In genomic region chr14:103943673-103944072, GRCh38 we compare ENCODE assay signal across 28 cellular contexts. TPM values are rescaled to one million over a fixed set of nuclear protein-coding genes. Genes with fewer than 3 reads are reported as not detected.
DNase-seq lines count a peak whose midpoint lies in the region.
"Had no signal": no experiment of that assay in that cellular context is flagged by ENCODE, and none has a peak within 500 bp of the region (broad histone marks: within the 10 kb centered on the region; RNA-seq: fewer than 3 reads in every experiment).

No MANE protein-coding gene starts in this region.

- 28% methylated on average over 4 of the region's 5 CpGs for WGBS in mesenchymal stem cell

- H2BK15ac ChIP-seq in mesenchymal stem cell (ENCODE audit: low read depth, poor library complexity, severe bottlenecking) = no peak overlapping the region

- no peak overlapping the region for H3K18ac ChIP-seq in mesenchymal stem cell (ENCODE audit: low read depth in 1 of 2, low read length in 2 of 2)

- H3K9me3 ChIP-seq in adipocyte (ENCODE audit: control insufficient read depth, low read length) (peaks cover 11% of the 10 kb centered on the region), mesenchymal stem cell (ENCODE audit: control insufficient read depth, low read length) (peaks cover 5% of the 10 kb centered on the region)
- H3K9me3 ChIP-seq: Caco-2 had no signal

- H4K91ac ChIP-seq in mesenchymal stem cell (ENCODE audit: low read length) = no peak overlapping the region

- no peak overlapping the region for H2BK12ac ChIP-seq in mesenchymal stem cell (ENCODE audit: low read length in 2 of 2)

- no peak overlapping the region for H2AK5ac ChIP-seq in mesenchymal stem cell (ENCODE audit: low read length, severe bottlenecking)

- H3K27me3 ChIP-seq in adipocyte (replicated peaks; ENCODE audit: control insufficient read depth, insufficient read depth, low read length) (peaks cover 36% of the 10 kb centered on the region), mesenchymal stem cell (ENCODE audit: control insufficient read depth in 1 of 2, insufficient read depth in 1 of 2, low read length in 2 of 2) (peaks cover 4 to 42% of the 10 kb centered on the region in 2 experiments)

- no peak overlapping the region for H2BK120ac ChIP-seq in mesenchymal stem cell (ENCODE audit: low read depth, low read length)

- no peak overlapping the region for H2BK5ac ChIP-seq in mesenchymal stem cell (ENCODE audit: low read depth, low read length, poor library complexity, severe bottlenecking)

- peak; percentile 85 for DNase-seq in DMS79 treated with DMSO at 0.1 percent for 48 hours (lab: John Stamatoyannopoulos, UW)
- DNase-seq in NCI-H187 treated with DMSO at 0.1 percent for 48 hours (lab: John Stamatoyannopoulos, UW) = peak; percentile 58
- DNase-seq in adipocyte (ENCODE audit: low read depth) = peak; percentile 69
- peak; percentile 59 for DNase-seq in mesenchymal stem cell
- no peak for DNase-seq in foreskin melanocyte
- no peak for DNase-seq in NCI-H446 treated with DMSO at 0.1 percent for 48 hours (lab: John Stamatoyannopoulos, UW)
- no peak for DNase-seq in central memory CD4-positive, alpha-beta T cell
- DNase-seq: activated CD4-positive, alpha-beta T cell treated with anti-CD3 and anti-CD28 coated beads for 48 hours; activated CD8-positive, alpha-beta memory T cell treated with anti-CD3 and anti-CD28 coated beads for 24 hours; activated gamma-delta T cell treated with Interleukin-2 at 50 U/mL for 16 hours; activated T-cell treated with anti-CD3 and anti-CD28 coated beads, Interleukin-2, amount 50 U/mL, for 1 hour; Caco-2; foreskin keratinocyte; HFFc6; left cardiac atrium; MV-4-11; NCI-H146; NCI-H748 treated with DMSO at 0.1 percent for 48 hours; posterior cingulate gyrus; RPMI8226; stimulated activated CD4-positive, alpha-beta T cell treated with anti-CD3 and anti-CD28 coated beads, Interleukin-12 subunit alpha, Interleukin-12 subunit beta, amount 100 ng/mL, for 4 hours; stimulated activated CD4-positive, alpha-beta T cell treated with anti-CD3 and anti-CD28 coated beads, Interleukin-4, amount 100 ng/mL, for 1 hour; T-helper 17 cell had no signal

- no peak overlapping the region for H3K23ac ChIP-seq in mesenchymal stem cell (ENCODE audit: low read length in 2 of 2)

- H3K9ac ChIP-seq in adipocyte (ENCODE audit: low read length) (no peak overlapping the region), mesenchymal stem cell (ENCODE audit: low read length) (no peak overlapping the region)

- no peak overlapping the region for H2AFZ ChIP-seq in mesenchymal stem cell (ENCODE audit: low read depth, low read length)

- H4K8ac ChIP-seq in mesenchymal stem cell (ENCODE audit: low read length) = no peak overlapping the region

- no peak overlapping the region for H3K27ac ChIP-seq in mesenchymal stem cell (ENCODE audit: low read length, poor library complexity, severe bottlenecking)
- H3K27ac ChIP-seq: C4-2B, foreskin keratinocyte, SK-N-MC, VCaP had no signal

- no peak overlapping the region for H3K4ac ChIP-seq in mesenchymal stem cell (ENCODE audit: low read depth in 1 of 2, low read length in 2 of 2)

- no peak overlapping the region for H3K4me3 ChIP-seq in adipocyte (ENCODE audit: low read length)
- H3K4me3 ChIP-seq in mesenchymal stem cell (ENCODE audit: insufficient read depth in 1 of 2, low read depth in 1 of 2, low read length in 2 of 2) = no peak overlapping the region
- H3K4me3 ChIP-seq: SK-N-MC had no signal

- H3K4me1 ChIP-seq in adipocyte (ENCODE audit: control insufficient read depth, insufficient read depth, low read length) = no peaks in the 10 kb centered on the region
- H3K4me1 ChIP-seq in mesenchymal stem cell (ENCODE audit: control insufficient read depth, insufficient read depth, low read depth, low read length) = no peaks in the 10 kb centered on the region
- H3K4me1 ChIP-seq: Caco-2, foreskin keratinocyte had no signal

- H3K14ac ChIP-seq in mesenchymal stem cell (ENCODE audit: low read length in 2 of 2) = no peak overlapping the region

- H3K36me3 ChIP-seq in adipocyte (ENCODE audit: control insufficient read depth, insufficient read depth, low read length, severe bottlenecking) (no peaks in the 10 kb centered on the region), mesenchymal stem cell (ENCODE audit: control insufficient read depth in 1 of 2, insufficient read depth in 2 of 2, low read depth in 1 of 2, low read length in 2 of 2) (no peaks in the 10 kb centered on the region)

- no peaks in the 10 kb centered on the region for H3K79me1 ChIP-seq in mesenchymal stem cell (replicated peaks; ENCODE audit: low read length, poor library complexity, severe bottlenecking)

- no peak overlapping the region for H3K4me2 ChIP-seq in mesenchymal stem cell (ENCODE audit: low read length, poor library complexity, severe bottlenecking)

RNA-seq across cellular contexts. Expression of gene RD3L, which starts 1.3 kb away (rescaled TPM):
- polyA plus RNA-seq in mesenchymal stem cell (2013, experiment 1 of 2) = not detected
- polyA plus RNA-seq in mesenchymal stem cell (2013, experiment 2 of 2) = not detected
- polyA plus RNA-seq: AG04450, endothelial cell of umbilical vein, foreskin keratinocyte had no signal

RNA-seq across cellular contexts. Expression of gene TDRD9, which starts 15.4 kb away (rescaled TPM):
- polyA plus RNA-seq in mesenchymal stem cell (2013, experiment 1 of 2) = not detected
- not detected for polyA plus RNA-seq in mesenchymal stem cell (2013, experiment 2 of 2)

Comparison
In these comparisons a context has a peak if more than half of its experiments do, and no peak if none do; other contexts are left out.
1. DNase-seq: peak in DMS79 treated with DMSO at 0.1 percent for 48 hours (single experiment), NCI-H187 treated with DMSO at 0.1 percent for 48 hours (single experiment), adipocyte (single experiment) and mesenchymal stem cell (single experiment); none in foreskin melanocyte (single experiment), NCI-H446 treated with DMSO at 0.1 percent for 48 hours (single experiment) and central memory CD4-positive, alpha-beta T cell (single experiment).